ENCODE assay signal across 19 cellular contexts in genomic region chr2:127463155-127463991, GRCh38. TPM values are rescaled to one million over a fixed set of nuclear protein-coding genes. Genes with fewer than 3 reads are reported as not detected.
DNase-seq lines count a peak whose midpoint lies in the region; TF ChIP-seq lines count a peak whose summit lies in the region.
"Had no signal": no experiment of that assay in that cellular context is flagged by ENCODE, and none has a peak within 500 bp of the region (broad histone marks: within the 10 kb centered on the region; RNA-seq: fewer than 3 reads in every experiment).

No MANE protein-coding gene starts in this region.

- peaks cover 24 to 25% of the 10 kb centered on the region in 2 experiments for H3K4me1 Mint-ChIP-seq in H9
- peaks cover 10% of the 10 kb centered on the region for H3K4me1 Mint-ChIP-seq in neural progenitor cell
- H3K4me1 Mint-ChIP-seq: B cell had no signal

- intact Hi-C loops in testis (cut with DNase I; ENCODE audit: low total_unique reads), result no loop called here

- no peak overlapping the region for H2BK5ac ChIP-seq in H9 (ENCODE audit: insufficient read length, low read length)

- H4K5ac ChIP-seq in H9 (ENCODE audit: insufficient read length, low read depth, low read length), result no peak overlapping the region

- TF ChIP-seq POLR2A in testis (IDR thresholded peaks at IDR 0.05), result no peak

- no peak overlapping the region for H4K91ac ChIP-seq in H9 (ENCODE audit: insufficient read length, low read depth, low read length)

- H3K4me1 ChIP-seq in H9 (ENCODE audit: insufficient read depth, low read length), result no peaks in the 10 kb centered on the region; the same call in 1 of the 2 replicates
- peaks cover 21% of the 10 kb centered on the region for H3K4me1 ChIP-seq in neural progenitor cell
- H3K4me1 ChIP-seq in testis, result no peaks in the 10 kb centered on the region
- H3K4me1 ChIP-seq: gastroesophageal sphincter had no signal

- no peaks in the 10 kb centered on the region for H3K9me3 Mint-ChIP-seq in H9
- no peaks in the 10 kb centered on the region for H3K9me3 Mint-ChIP-seq in neural progenitor cell
- H3K9me3 Mint-ChIP-seq: activated CD4-positive, alpha-beta memory T cell treated with anti-CD3 and anti-CD28 coated beads for 36 hours; activated T-cell treated with anti-CD3 and anti-CD28 coated beads, Interleukin-2, amount 50 U/mL, for 72 hours; T-cell; type B pancreatic cell had no signal

- H3K4me3 Mint-ChIP-seq in H9 (no peak overlapping the region), neural progenitor cell (no peak overlapping the region)
- H3K4me3 Mint-ChIP-seq: activated CD4-positive, alpha-beta memory T cell treated with anti-CD3 and anti-CD28 coated beads for 36 hours; B cell; T-cell; type B pancreatic cell had no signal

- H3K4ac ChIP-seq in H9 (ENCODE audit: low read depth, low read length), result no peak overlapping the region; the same call in 1 of the 2 replicates

- no peak overlapping the region for H2BK12ac ChIP-seq in H9 (ENCODE audit: insufficient read length, low read depth, low read length)

- H2BK20ac ChIP-seq in H9 (ENCODE audit: low read depth, low read length, poor library complexity, severe bottlenecking), result no peak overlapping the region

- H3K36me3 ChIP-seq in SK-N-MC (ENCODE audit: insufficient read depth, low read length) (peaks cover 5% of the 10 kb centered on the region; the same call in 1 of the 2 replicates), neural progenitor cell (no peaks in the 10 kb centered on the region), testis (ENCODE audit: low read depth, missing control alignments) (no peaks in the 10 kb centered on the region)

- H3K27me3 Mint-ChIP-seq in H9 (ENCODE audit: low read depth) (no peaks in the 10 kb centered on the region; the same call in 1 of the 2 replicates), neural progenitor cell (ENCODE audit: insufficient read depth, low read depth) (peaks cover 3% of the 10 kb centered on the region)
- H3K27me3 Mint-ChIP-seq: activated CD4-positive, alpha-beta memory T cell treated with anti-CD3 and anti-CD28 coated beads for 36 hours; B cell; T-cell; type B pancreatic cell had no signal

- H3K36me3 Mint-ChIP-seq in H9 (ENCODE audit: insufficient read depth in 1 of 3, low read depth in 3 of 3) (no peaks in the 10 kb centered on the region; a peak in 2 of 7 replicates), neural progenitor cell (peaks cover 2% of the 10 kb centered on the region)

- H3T11ph ChIP-seq in H9 (ENCODE audit: low read length), result no peak overlapping the region

- peak overlapping the region; percentile 70 to 92 (median 87); a peak in 5 of 7 replicates for H3K27ac Mint-ChIP-seq in H9
- H3K27ac Mint-ChIP-seq in neural progenitor cell, result no peak overlapping the region
- H3K27ac Mint-ChIP-seq: activated CD4-positive, alpha-beta memory T cell treated with anti-CD3 and anti-CD28 coated beads for 36 hours; B cell; T-cell; type B pancreatic cell had no signal

- no peak overlapping the region for H2AK5ac ChIP-seq in H9 (ENCODE audit: insufficient read length, low read length)

- H3K27me3 ChIP-seq in H9 (ENCODE audit: insufficient read depth, low read length), result no peaks in the 10 kb centered on the region
- H3K27me3 ChIP-seq in neural progenitor cell, result no peaks in the 10 kb centered on the region
- H3K27me3 ChIP-seq in testis, result no peaks in the 10 kb centered on the region
- H3K27me3 ChIP-seq: gastroesophageal sphincter had no signal

- TF ChIP-seq CTCF in H9 (conservative IDR thresholded peaks at IDR 0.05) (no peak), neural progenitor cell (IDR thresholded peaks at IDR 0.05) (no peak), testis (IDR thresholded peaks at IDR 0.05) (no peak)

- peak; percentile 82 for DNase-seq in H9
- no peak for DNase-seq in SK-N-MC (ENCODE audit: low read depth, low spot score)
- DNase-seq in iPS DF 19.7 (ENCODE audit: low read depth, low spot score), result peak; percentile 33
- peak; percentile 81 for DNase-seq in neural progenitor cell (ENCODE audit: low spot score)
- no peak for DNase-seq in NOMO-1 treated with DMSO at 0.1 percent for 48 hours (lab: John Stamatoyannopoulos, UW; ENCODE audit: unreplicated experiment)
- DNase-seq in testis, result no peak
- no peak for DNase-seq in NCI-H774 (lab: John Stamatoyannopoulos, UW)
- DNase-seq in NCI-H510A treated with DMSO at 0.1 percent for 48 hours (lab: John Stamatoyannopoulos, UW), result no peak
- DNase-seq: activated CD4-positive, alpha-beta memory T cell treated with anti-CD3 and anti-CD28 coated beads for 36 hours; activated T-cell treated with anti-CD3 and anti-CD28 coated beads, Interleukin-2, amount 50 U/mL, for 72 hours; MV-4-11; NCI-H2029 treated with DMSO at 0.1 percent for 48 hours; NCI-H526 treated with DMSO at 0.1 percent for 48 hours; T-cell had no signal

- peak overlapping the region; percentile 58; the same call in 1 of the 2 replicates for H3K14ac ChIP-seq in H9 (ENCODE audit: insufficient read depth, low read length)

- H3K9ac ChIP-seq in H9 (ENCODE audit: extremely low read depth, insufficient read length, low read length) (no peak overlapping the region), SK-N-MC (ENCODE audit: insufficient read length) (no peak overlapping the region), neural progenitor cell (no peak overlapping the region)

- no peaks in the 10 kb centered on the region for H3K79me2 ChIP-seq in H9 (ENCODE audit: insufficient read depth, low read length)
- no peaks in the 10 kb centered on the region for H3K79me2 ChIP-seq in neural progenitor cell (ENCODE audit: low read depth)

- no peak overlapping the region for H3K27ac ChIP-seq in H9 (ENCODE audit: insufficient read length, low read depth, low read length)
- peak overlapping the region; percentile 25; the same call in 1 of the 2 replicates for H3K27ac ChIP-seq in SK-N-MC
- peak overlapping the region; percentile 18 for H3K27ac ChIP-seq in neural progenitor cell
- no peak overlapping the region for H3K27ac ChIP-seq in testis
- H3K27ac ChIP-seq: gastroesophageal sphincter had no signal

- no peak overlapping the region for H2BK120ac ChIP-seq in H9 (ENCODE audit: low read depth, low read length, poor library complexity, severe bottlenecking)

- no peak overlapping the region for H2BK15ac ChIP-seq in H9 (ENCODE audit: low read depth, low read length)

- H4K8ac ChIP-seq in H9 (replicated peaks; ENCODE audit: insufficient read length, low read depth, low read length), result no peak overlapping the region

- no peaks in the 10 kb centered on the region for H3K79me1 ChIP-seq in H9 (ENCODE audit: insufficient read depth, low read depth, low read length, poor library complexity, severe bottlenecking)

- H3K56ac ChIP-seq in H9 (ENCODE audit: insufficient read length, low read depth, low read length), result no peak overlapping the region

- no peak overlapping the region for H2AFZ ChIP-seq in H9 (ENCODE audit: low read length)
- peak overlapping the region; percentile 4 for H2AFZ ChIP-seq in neural progenitor cell (replicated peaks)

- no peak overlapping the region for H3K4me2 ChIP-seq in H9 (ENCODE audit: insufficient read depth, insufficient read length, low read length)
- peak overlapping the region; percentile 15 for H3K4me2 ChIP-seq in neural progenitor cell

- H3K9me3 ChIP-seq in H9 (ENCODE audit: control insufficient read depth, low read depth, low read length), result no peaks in the 10 kb centered on the region
- H3K9me3 ChIP-seq in SK-N-MC (ENCODE audit: low read depth, low read length), result no peaks in the 10 kb centered on the region
- H3K9me3 ChIP-seq in neural progenitor cell (ENCODE audit: low read depth), result no peaks in the 10 kb centered on the region
- no peaks in the 10 kb centered on the region for H3K9me3 ChIP-seq in testis
- H3K9me3 ChIP-seq: gastroesophageal sphincter had no signal

- no peak overlapping the region for H3K4me3 ChIP-seq in SK-N-MC
- H3K4me3 ChIP-seq in neural progenitor cell, result no peak overlapping the region
- H3K4me3 ChIP-seq in testis, result no peak overlapping the region
- H3K4me3 ChIP-seq: gastroesophageal sphincter, skin epidermis had no signal

- no peak overlapping the region for H3K23ac ChIP-seq in H9 (ENCODE audit: insufficient read length, low read depth, low read length)

- WGBS in H9 (ENCODE audit: extremely low coverage, insufficient read length, low lambda C conversion rate), result no CpG with 5 or more reads among the region's 19 CpGs
- 75 to 78% methylated on average over 19 of the region's 19 CpGs for WGBS in testis, 2 donors

- peaks cover 24% of the 10 kb centered on the region for H3F3A ChIP-seq in neural progenitor cell (ENCODE audit: low read depth)

- H3K23me2 ChIP-seq in H9 (ENCODE audit: insufficient read length, low read depth, low read length, poor library complexity, severe bottlenecking), result no peaks in the 10 kb centered on the region

- peak overlapping the region; percentile 73 for H3K18ac ChIP-seq in H9 (ENCODE audit: insufficient read length, low read depth, low read length)

- no peaks in the 10 kb centered on the region for H4K20me1 ChIP-seq in H9 (ENCODE audit: control insufficient read depth, insufficient read depth, insufficient read length)
- H4K20me1 ChIP-seq in neural progenitor cell (ENCODE audit: low read depth), result no peaks in the 10 kb centered on the region

RNA-seq across cellular contexts. Expression of gene PROC, which starts 45.1 kb away (rescaled TPM):
- 0.37 and 0.61 TPM in 2 replicates for total RNA-seq in H9 (2021)
- 0.25 TPM in 1 of 2 replicates, not detected in the other for total RNA-seq in neural progenitor cell (ENCODE audit: low replicate concordance)
- total RNA-seq in testis, result under 1 TPM in 1 of 2 donors, not detected in 1; 0.63 TPM
- not detected for polyA plus RNA-seq in testis (ENCODE audit: insufficient read depth, low read depth, low replicate concordance)
- total RNA-seq: activated CD4-positive, alpha-beta memory T cell treated with anti-CD3 and anti-CD28 coated beads for 36 hours; B cell; endothelial cell of umbilical vein; gastroesophageal sphincter had no signal
- polyA plus RNA-seq: endothelial cell of umbilical vein had no signal

Comparison
In these comparisons a context has a peak if more than half of its experiments do, and no peak if none do; other contexts are left out.
1. DNase-seq: peak in H9 (single experiment), iPS DF 19.7 (single experiment) and neural progenitor cell (single experiment); none in SK-N-MC (single experiment), NOMO-1 treated with DMSO at 0.1 percent for 48 hours (single experiment), testis (single experiment), NCI-H774 (single experiment) and NCI-H510A treated with DMSO at 0.1 percent for 48 hours (single experiment).
2. H3K27ac ChIP-seq: peak in SK-N-MC (single experiment) and neural progenitor cell (single experiment); none in H9 (single experiment) and testis (0 of 2).